ENCODE assay signal across 1 cellular context in genomic region chr1:212791676-212792395, GRCh38.
TF ChIP-seq lines count a peak whose summit lies in the region.

TSS of gene NSL1 (minus strand) at chr1:212791777. CDS start at chr1:212791763, 14 bp downstream.
A gene with protein sequence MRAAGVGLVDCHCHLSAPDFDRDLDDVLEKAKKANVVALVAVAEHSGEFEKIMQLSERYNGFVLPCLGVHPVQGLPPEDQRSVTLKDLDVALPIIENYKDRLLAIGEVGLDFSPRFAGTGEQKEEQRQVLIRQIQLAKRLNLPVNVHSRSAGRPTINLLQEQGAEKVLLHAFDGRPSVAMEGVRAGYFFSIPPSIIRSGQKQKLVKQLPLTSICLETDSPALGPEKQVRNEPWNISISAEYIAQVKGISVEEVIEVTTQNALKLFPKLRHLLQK (plus strand): TSS chr1:212791894. CDS start chr1:212791922, 28 bp downstream.

TF ChIP-seq in GM12878, 131 proteins besides CTCF, POLR2A, EP300 and RAD21 (continued from another document and continues in another):
- TF ChIP-seq, protein P1, sequence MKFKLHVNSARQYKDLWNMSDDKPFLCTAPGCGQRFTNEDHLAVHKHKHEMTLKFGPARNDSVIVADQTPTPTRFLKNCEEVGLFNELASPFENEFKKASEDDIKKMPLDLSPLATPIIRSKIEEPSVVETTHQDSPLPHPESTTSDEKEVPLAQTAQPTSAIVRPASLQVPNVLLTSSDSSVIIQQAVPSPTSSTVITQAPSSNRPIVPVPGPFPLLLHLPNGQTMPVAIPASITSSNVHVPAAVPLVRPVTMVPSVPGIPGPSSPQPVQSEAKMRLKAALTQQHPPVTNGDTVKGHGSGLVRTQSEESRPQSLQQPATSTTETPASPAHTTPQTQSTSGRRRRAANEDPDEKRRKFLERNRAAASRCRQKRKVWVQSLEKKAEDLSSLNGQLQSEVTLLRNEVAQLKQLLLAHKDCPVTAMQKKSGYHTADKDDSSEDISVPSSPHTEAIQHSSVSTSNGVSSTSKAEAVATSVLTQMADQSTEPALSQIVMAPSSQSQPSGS (IDR thresholded peaks at IDR 0.05; ENCODE audit: low read length) = no peak; the same call in 1 of the 2 replicates
- TF ChIP-seq NBN (IDR thresholded peaks at IDR 0.05) (peak; percentile 92), ETV6 (conservative IDR thresholded peaks at IDR 0.05 in 1 of 2, IDR thresholded peaks at IDR 0.05 in 1 of 2; ENCODE audit: borderline replicate concordance in 1 of 2, low read depth in 1 of 2) (peak in 1 of 2 experiments; percentile 54; a peak in 1 of 4 replicates), NFXL1 (IDR thresholded peaks at IDR 0.05; ENCODE audit: borderline replicate concordance) (no peak), SUZ12 (IDR thresholded peaks at IDR 0.05; ENCODE audit: unreplicated experiment) (no peak), CHD2 (IDR thresholded peaks at IDR 0.05; ENCODE audit: borderline replicate concordance, low read depth, low read length) (peak; percentile 75), ZZZ3 (IDR thresholded peaks at IDR 0.05; ENCODE audit: control insufficient read depth, insufficient read length, low read depth) (peak; percentile 70), SREBF1 (IDR thresholded peaks at IDR 0.05; ENCODE audit: low read length) (no peak), YY1 (IDR thresholded peaks at IDR 0.05; ENCODE audit: low read depth, low read length) (peak; percentile 98), ESRRA (IDR thresholded peaks at IDR 0.05; ENCODE audit: low read length) (peak; percentile 56; the same call in 1 of the 2 replicates), NR2F1 (conservative IDR thresholded peaks at IDR 0.05) (peak; percentile 91), FOS (IDR thresholded peaks at IDR 0.05; ENCODE audit: borderline replicate concordance, extremely low read depth, insufficient read length) (no peak), PRDM15 (CRISPR knock-in tag; IDR thresholded peaks at IDR 0.05) (no peak), JUNB (IDR thresholded peaks at IDR 0.05) (no peak), SIX5 (IDR thresholded peaks at IDR 0.05; ENCODE audit: low read depth, low read length, severe bottlenecking) (peak; percentile 74), MYC (IDR thresholded peaks at IDR 0.05; ENCODE audit: insufficient read depth, insufficient read length, insufficient replicate concordance, low read length, severe bottlenecking) (peak; percentile 61), STAT3 (IDR thresholded peaks at IDR 0.05; ENCODE audit: low read depth, low read length) (no peak), NR2C2 (IDR thresholded peaks at IDR 0.05; ENCODE audit: borderline replicate concordance, control insufficient read depth, insufficient read length, low read depth) (no peak), ZNF592 (IDR thresholded peaks at IDR 0.05) (no peak), RB1 (IDR thresholded peaks at IDR 0.05; ENCODE audit: borderline replicate concordance) (peak; percentile 98; the same call in 1 of the 2 replicates), SMC3 (IDR thresholded peaks at IDR 0.05; ENCODE audit: borderline replicate concordance, low read length) (no peak; the same call in 1 of the 2 replicates), SRF (IDR thresholded peaks at IDR 0.05; ENCODE audit: low read depth in 2 of 2, low read length in 2 of 2) (peak in 1 of 2 experiments; percentile 83; a peak in 1 of 4 replicates), NKRF (conservative IDR thresholded peaks at IDR 0.05) (peak; percentile 81; the same call in 1 of the 2 replicates), MXI1 (IDR thresholded peaks at IDR 0.05; ENCODE audit: low read depth, low read length) (peak; percentile 91), SREBF2 (IDR thresholded peaks at IDR 0.05; ENCODE audit: low read length) (no peak)
- TF ChIP-seq, protein P2, sequence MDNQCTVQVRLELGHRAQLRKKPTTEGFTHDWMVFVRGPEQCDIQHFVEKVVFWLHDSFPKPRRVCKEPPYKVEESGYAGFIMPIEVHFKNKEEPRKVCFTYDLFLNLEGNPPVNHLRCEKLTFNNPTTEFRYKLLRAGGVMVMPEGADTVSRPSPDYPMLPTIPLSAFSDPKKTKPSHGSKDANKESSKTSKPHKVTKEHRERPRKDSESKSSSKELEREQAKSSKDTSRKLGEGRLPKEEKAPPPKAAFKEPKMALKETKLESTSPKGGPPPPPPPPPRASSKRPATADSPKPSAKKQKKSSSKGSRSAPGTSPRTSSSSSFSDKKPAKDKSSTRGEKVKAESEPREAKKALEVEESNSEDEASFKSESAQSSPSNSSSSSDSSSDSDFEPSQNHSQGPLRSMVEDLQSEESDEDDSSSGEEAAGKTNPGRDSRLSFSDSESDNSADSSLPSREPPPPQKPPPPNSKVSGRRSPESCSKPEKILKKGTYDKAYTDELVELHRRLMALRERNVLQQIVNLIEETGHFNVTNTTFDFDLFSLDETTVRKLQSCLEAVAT (IDR thresholded peaks at IDR 0.05) = peak; percentile 75; the same call in 1 of the 2 replicates
- TF ChIP-seq, protein P3, sequence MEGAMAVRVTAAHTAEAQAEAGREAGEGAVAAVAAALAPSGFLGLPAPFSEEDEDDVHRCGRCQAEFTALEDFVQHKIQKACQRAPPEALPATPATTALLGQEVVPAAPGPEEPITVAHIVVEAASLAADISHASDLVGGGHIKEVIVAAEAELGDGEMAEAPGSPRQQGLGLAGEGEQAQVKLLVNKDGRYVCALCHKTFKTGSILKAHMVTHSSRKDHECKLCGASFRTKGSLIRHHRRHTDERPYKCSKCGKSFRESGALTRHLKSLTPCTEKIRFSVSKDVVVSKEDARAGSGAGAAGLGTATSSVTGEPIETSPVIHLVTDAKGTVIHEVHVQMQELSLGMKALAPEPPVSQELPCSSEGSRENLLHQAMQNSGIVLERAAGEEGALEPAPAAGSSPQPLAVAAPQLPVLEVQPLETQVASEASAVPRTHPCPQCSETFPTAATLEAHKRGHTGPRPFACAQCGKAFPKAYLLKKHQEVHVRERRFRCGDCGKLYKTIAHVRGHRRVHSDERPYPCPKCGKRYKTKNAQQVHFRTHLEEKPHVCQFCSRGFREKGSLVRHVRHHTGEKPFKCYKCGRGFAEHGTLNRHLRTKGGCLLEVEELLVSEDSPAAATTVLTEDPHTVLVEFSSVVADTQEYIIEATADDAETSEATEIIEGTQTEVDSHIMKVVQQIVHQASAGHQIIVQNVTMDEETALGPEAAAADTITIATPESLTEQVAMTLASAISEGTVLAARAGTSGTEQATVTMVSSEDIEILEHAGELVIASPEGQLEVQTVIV (IDR thresholded peaks at IDR 0.05; ENCODE audit: borderline replicate concordance, partially characterized antibody) = no peak
- TF ChIP-seq, protein P4, sequence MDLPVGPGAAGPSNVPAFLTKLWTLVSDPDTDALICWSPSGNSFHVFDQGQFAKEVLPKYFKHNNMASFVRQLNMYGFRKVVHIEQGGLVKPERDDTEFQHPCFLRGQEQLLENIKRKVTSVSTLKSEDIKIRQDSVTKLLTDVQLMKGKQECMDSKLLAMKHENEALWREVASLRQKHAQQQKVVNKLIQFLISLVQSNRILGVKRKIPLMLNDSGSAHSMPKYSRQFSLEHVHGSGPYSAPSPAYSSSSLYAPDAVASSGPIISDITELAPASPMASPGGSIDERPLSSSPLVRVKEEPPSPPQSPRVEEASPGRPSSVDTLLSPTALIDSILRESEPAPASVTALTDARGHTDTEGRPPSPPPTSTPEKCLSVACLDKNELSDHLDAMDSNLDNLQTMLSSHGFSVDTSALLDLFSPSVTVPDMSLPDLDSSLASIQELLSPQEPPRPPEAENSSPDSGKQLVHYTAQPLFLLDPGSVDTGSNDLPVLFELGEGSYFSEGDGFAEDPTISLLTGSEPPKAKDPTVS (IDR thresholded peaks at IDR 0.05; ENCODE audit: low read depth, low read length) = peak; percentile 84; the same call in 1 of the 2 replicates
- TF ChIP-seq, protein P5, sequence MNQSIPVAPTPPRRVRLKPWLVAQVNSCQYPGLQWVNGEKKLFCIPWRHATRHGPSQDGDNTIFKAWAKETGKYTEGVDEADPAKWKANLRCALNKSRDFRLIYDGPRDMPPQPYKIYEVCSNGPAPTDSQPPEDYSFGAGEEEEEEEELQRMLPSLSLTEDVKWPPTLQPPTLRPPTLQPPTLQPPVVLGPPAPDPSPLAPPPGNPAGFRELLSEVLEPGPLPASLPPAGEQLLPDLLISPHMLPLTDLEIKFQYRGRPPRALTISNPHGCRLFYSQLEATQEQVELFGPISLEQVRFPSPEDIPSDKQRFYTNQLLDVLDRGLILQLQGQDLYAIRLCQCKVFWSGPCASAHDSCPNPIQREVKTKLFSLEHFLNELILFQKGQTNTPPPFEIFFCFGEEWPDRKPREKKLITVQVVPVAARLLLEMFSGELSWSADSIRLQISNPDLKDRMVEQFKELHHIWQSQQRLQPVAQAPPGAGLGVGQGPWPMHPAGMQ (IDR thresholded peaks at IDR 0.05; ENCODE audit: borderline replicate concordance) = no peak; the same call in 1 of the 2 replicates
- TF ChIP-seq, protein P6, sequence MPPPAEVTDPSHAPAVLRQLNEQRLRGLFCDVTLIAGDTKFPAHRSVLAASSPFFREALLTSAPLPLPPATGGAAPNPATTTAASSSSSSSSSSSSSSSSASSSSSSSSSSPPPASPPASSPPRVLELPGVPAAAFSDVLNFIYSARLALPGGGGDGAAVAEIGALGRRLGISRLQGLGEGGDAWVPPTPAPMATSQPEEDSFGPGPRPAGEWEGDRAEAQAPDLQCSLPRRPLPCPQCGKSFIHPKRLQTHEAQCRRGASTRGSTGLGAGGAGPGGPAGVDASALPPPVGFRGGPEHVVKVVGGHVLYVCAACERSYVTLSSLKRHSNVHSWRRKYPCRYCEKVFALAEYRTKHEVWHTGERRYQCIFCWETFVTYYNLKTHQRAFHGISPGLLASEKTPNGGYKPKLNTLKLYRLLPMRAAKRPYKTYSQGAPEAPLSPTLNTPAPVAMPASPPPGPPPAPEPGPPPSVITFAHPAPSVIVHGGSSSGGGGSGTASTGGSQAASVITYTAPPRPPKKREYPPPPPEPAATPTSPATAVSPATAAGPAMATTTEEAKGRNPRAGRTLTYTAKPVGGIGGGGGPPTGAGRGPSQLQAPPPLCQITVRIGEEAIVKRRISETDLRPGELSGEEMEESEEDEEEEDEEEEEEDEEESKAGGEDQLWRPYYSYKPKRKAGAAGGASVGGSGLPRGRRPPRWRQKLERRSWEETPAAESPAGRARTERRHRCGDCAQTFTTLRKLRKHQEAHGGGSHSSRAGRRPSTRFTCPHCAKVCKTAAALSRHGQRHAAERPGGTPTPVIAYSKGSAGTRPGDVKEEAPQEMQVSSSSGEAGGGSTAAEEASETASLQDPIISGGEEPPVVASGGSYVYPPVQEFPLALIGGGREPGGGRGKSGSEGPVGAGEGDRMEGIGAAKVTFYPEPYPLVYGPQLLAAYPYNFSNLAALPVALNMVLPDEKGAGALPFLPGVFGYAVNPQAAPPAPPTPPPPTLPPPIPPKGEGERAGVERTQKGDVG (CRISPR knock-in tag; IDR thresholded peaks at IDR 0.05) = no peak
